38 cellular contexts compared by ENCODE assay signal in the genomic region with DNA sequence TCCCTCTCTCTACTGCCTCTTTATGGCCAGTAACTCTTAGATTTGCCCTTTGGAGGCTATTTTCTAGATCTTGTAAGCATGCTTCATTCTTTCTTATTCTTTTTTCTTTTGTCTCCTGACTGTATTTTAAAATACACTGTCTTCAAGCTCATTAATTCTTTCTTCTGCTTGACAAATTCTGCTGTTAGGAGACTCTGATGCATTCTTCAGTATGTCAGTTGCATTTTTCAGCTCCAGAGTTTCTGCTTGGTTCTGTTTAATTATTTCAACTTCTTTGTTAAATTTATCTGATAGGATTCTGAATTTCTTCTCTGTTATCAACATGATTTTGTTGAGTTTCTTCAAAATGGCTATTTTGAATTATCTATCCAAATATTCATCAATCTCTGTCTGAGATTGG. TPM values are rescaled to one million over a fixed set of nuclear protein-coding genes. Genes with fewer than 3 reads are reported as not detected.
"Had no signal": no experiment of that assay in that cellular context is flagged by ENCODE, and none has a peak within 500 bp of the region (broad histone marks: within the 10 kb centered on the region; RNA-seq: fewer than 3 reads in every experiment).

No MANE protein-coding gene starts in this region.

- H3K27me3 Mint-ChIP-seq: activated naive CD4-positive, alpha-beta T cell treated with anti-CD3 and anti-CD28 coated beads, Interleukin-2, amount 10 ng/mL, durations not matched to agents 7 days and 5 days; activated naive CD4-positive, alpha-beta T cell treated with anti-CD3 and anti-CD28 coated beads, Interleukin-2, amount 50 U/mL, for 24 hours; activated naive CD8-positive, alpha-beta T cell; activated naive CD8-positive, alpha-beta T cell treated with anti-CD3 and anti-CD28 coated beads, Interleukin-2, amount 10 ng/mL, durations not matched to agents 7 days and 5 days; activated T-cell treated with anti-CD3 and anti-CD28 coated beads, Interleukin-2, amount 50 U/mL, for 24 hours; activated T-helper 17 cell treated with anti-CD3 and anti-CD28 coated beads, Interleukin-2, amount 50 U/mL, for 72 hours; central memory CD8-positive, alpha-beta T cell had no signal

- H3K27ac ChIP-seq: ascending aorta, body of pancreas, brain microvascular endothelial cell, breast epithelium, cardiac muscle cell had no signal

- ATAC-seq: activated naive CD4-positive, alpha-beta T cell treated with anti-CD3 and anti-CD28 coated beads, Interleukin-2, amount 50 U/mL, for 72 hours; activated T-cell treated with anti-CD3 and anti-CD28 coated beads, Interleukin-2, amount 50 U/mL, for 4 hours; activated T-helper 17 cell treated with anti-CD3 and anti-CD28 coated beads, Interleukin-2, amount 50 U/mL, for 72 hours; body of pancreas had no signal

- H3K4me3 ChIP-seq: adrenal gland, ascending aorta, body of pancreas, breast epithelium, cardiac muscle cell had no signal

- H3K9me3 ChIP-seq: ascending aorta, body of pancreas had no signal

- H3K4me1 ChIP-seq: adrenal gland, ascending aorta, body of pancreas, breast epithelium had no signal

- FAIRE-seq: astrocyte, bronchial epithelial cell, colon had no signal

- DNase-seq: activated effector memory CD4-positive, alpha-beta T cell treated with anti-CD3 and anti-CD28 coated beads, Interleukin-2, amount 50 U/mL, for 16 hours; activated effector memory CD4-positive, alpha-beta T cell treated with Interleukin-2 at 50 U/mL for 16 hours; activated gamma-delta T cell; activated gamma-delta T cell treated with Interleukin-2 at 50 U/mL for 16 hours; activated naive CD4-positive, alpha-beta T cell; activated naive CD4-positive, alpha-beta T cell treated with anti-CD3 and anti-CD28 coated beads for 36 hours; activated naive CD4-positive, alpha-beta T cell treated with anti-CD3 and anti-CD28 coated beads, Interleukin-2, amount 10 ng/mL, durations not matched to agents 7 days and 5 days; activated naive CD4-positive, alpha-beta T cell treated with anti-CD3 and anti-CD28 coated beads, Interleukin-2, amount 50 U/mL, for 16 hours; activated naive CD4-positive, alpha-beta T cell treated with Interleukin-2 at 50 U/mL for 16 hours; activated naive CD8-positive, alpha-beta T cell treated with anti-CD3 and anti-CD28 coated beads, Interleukin-2, amount 10 ng/mL, durations not matched to agents 7 days and 5 days; activated T-cell treated with anti-CD3 and anti-CD28 coated beads for 4 hours; activated T-cell treated with anti-CD3 and anti-CD28 coated beads, Interleukin-2, amount 50 U/mL, for 1 hour; activated T-cell treated with anti-CD3 and anti-CD28 coated beads, Interleukin-2, amount 50 U/mL, for 24 hours; activated T-cell treated with anti-CD3 and anti-CD28 coated beads, Interleukin-2, amount 50 U/mL, for 4 hours; amniotic stem cell; amygdala; anterior cingulate cortex; aorta; body of pancreas; brain microvascular endothelial cell; caudate nucleus; central memory CD4-positive, alpha-beta T cell; cerebellar nuclear complex had no signal

- H3K9me3 Mint-ChIP-seq: activated naive CD4-positive, alpha-beta T cell treated with anti-CD3 and anti-CD28 coated beads for 36 hours; central memory CD8-positive, alpha-beta T cell had no signal

- H3K4me3 Mint-ChIP-seq: activated naive CD4-positive, alpha-beta T cell treated with anti-CD3 and anti-CD28 coated beads for 36 hours; activated naive CD4-positive, alpha-beta T cell treated with anti-CD3 and anti-CD28 coated beads, Interleukin-2, amount 10 ng/mL, durations not matched to agents 7 days and 5 days; activated naive CD8-positive, alpha-beta T cell; activated naive CD8-positive, alpha-beta T cell treated with anti-CD3 and anti-CD28 coated beads, Interleukin-2, amount 10 ng/mL, durations not matched to agents 7 days and 5 days; activated T-cell treated with anti-CD3 and anti-CD28 coated beads, Interleukin-2, amount 50 U/mL, for 24 hours; activated T-cell treated with anti-CD3 and anti-CD28 coated beads, Interleukin-2, amount 50 U/mL, for 4 hours; activated T-helper 1 cell treated with anti-CD3 and anti-CD28 coated beads, Interleukin-12 subunit alpha, Interleukin-12 subunit beta, Interleukin-2, Interleukin-4 antibody, amounts not matched to agents 30 ng/mL and 10 ng/mL and 1 ng/mL, durations not matched to agents 14 hours and 24 hours and 36 hours; activated T-helper 17 cell treated with anti-CD3 and anti-CD28 coated beads, Interleukin-2, amount 50 U/mL, for 72 hours; brain; central memory CD8-positive, alpha-beta T cell had no signal

- H3K36me3 ChIP-seq: adrenal gland, breast epithelium had no signal

- H3K27ac Mint-ChIP-seq: activated naive CD4-positive, alpha-beta T cell treated with anti-CD3 and anti-CD28 coated beads for 36 hours; activated naive CD4-positive, alpha-beta T cell treated with anti-CD3 and anti-CD28 coated beads, Interleukin-2, amount 10 ng/mL, durations not matched to agents 7 days and 5 days; activated naive CD4-positive, alpha-beta T cell treated with anti-CD3 and anti-CD28 coated beads, Interleukin-2, amount 50 U/mL, for 24 hours; activated naive CD8-positive, alpha-beta T cell; activated naive CD8-positive, alpha-beta T cell treated with anti-CD3 and anti-CD28 coated beads, Interleukin-2, amount 10 ng/mL, durations not matched to agents 7 days and 5 days; activated T-cell treated with anti-CD3 and anti-CD28 coated beads, Interleukin-2, amount 50 U/mL, for 24 hours; activated T-helper 1 cell treated with anti-CD3 and anti-CD28 coated beads, Interleukin-12 subunit alpha, Interleukin-12 subunit beta, Interleukin-2, Interleukin-4 antibody, amounts not matched to agents 30 ng/mL and 10 ng/mL and 1 ng/mL, durations not matched to agents 14 hours and 24 hours and 36 hours; activated T-helper 2 cell treated with anti-CD3 and anti-CD28 coated beads, Interferon-gamma antibody, Interleukin-2, Interleukin-4, amounts not matched to agents 10 μg/mL and 5 μg/mL and 100 μg/mL, durations not matched to agents 14 hours and 24 hours and 36 hours; brain had no signal

- H3K27me3 ChIP-seq: adrenal gland, ascending aorta, body of pancreas, brain microvascular endothelial cell, breast epithelium, cardiac muscle cell had no signal

- H3K4me1 Mint-ChIP-seq: brain had no signal

RNA-seq across cellular contexts. Expression of gene SDCBP2, which starts 25.0 kb away (rescaled TPM):
- total RNA-seq: ascending aorta had no signal
